1 cellular context compared by ENCODE assay signal in genomic region chr19:30116530-30116929, GRCh38.
A peak's percentile ranks its signal among the peaks of the same experiment; 100 is the strongest.
TF ChIP-seq lines count a peak whose summit lies in the region.

No MANE protein-coding gene starts in this region.

TF ChIP-seq in HEK293, 187 proteins besides CTCF, POLR2A, EP300 and RAD21 (continued from another document):
- peak; percentile 74; the same call in 1 of the 2 replicates for TF ChIP-seq SALL2 (tag by site-specific recombination; IDR thresholded peaks at IDR 0.05; ENCODE audit: borderline replicate concordance)
- 0 out of 2 replicates have a peak, but pooled peaks have one; percentile 81 for TF ChIP-seq ZNF670 (tag by site-specific recombination; IDR thresholded peaks at IDR 0.05; ENCODE audit: low read depth)
- TF ChIP-seq PRDM2 (tag by site-specific recombination; IDR thresholded peaks at IDR 0.05; ENCODE audit: borderline replicate concordance), result 0 out of 2 replicates have a peak, but pooled peaks have one; percentile 16
- TF ChIP-seq ZNF544 (tag by site-specific recombination; IDR thresholded peaks at IDR 0.05), result peak; percentile 66
- peak; percentile 33; the same call in 1 of the 2 replicates for TF ChIP-seq KLF9 (tag by site-specific recombination; IDR thresholded peaks at IDR 0.05; ENCODE audit: low read depth)
